ENCODE assay signal across 8 cellular contexts in genomic region chr17:68020451-68020779, GRCh38. TPM values are rescaled to one million over a fixed set of nuclear protein-coding genes. Genes with fewer than 3 reads are reported as not detected.
DNase-seq lines count a peak whose midpoint lies in the region; ATAC-seq, FAIRE-seq and TF ChIP-seq lines count a peak whose summit lies in the region.

No MANE protein-coding gene starts in this region.

- H3K4me3 ChIP-seq in iPS-11a (ENCODE audit: low read depth, low read length): peak overlapping the region; percentile 72

- no peak for ATAC-seq in activated naive CD4-positive, alpha-beta T cell treated with anti-CD3 and anti-CD28 coated beads, Interleukin-2, amount 50 U/mL, for 72 hours
- no peak for ATAC-seq in stimulated activated effector memory CD8-positive, alpha-beta T cell treated with anti-CD3 and anti-CD28 coated beads, Interleukin-12 subunit alpha, Interleukin-12 subunit beta, amount 100 ng/mL, for 72 hours
- no peak for ATAC-seq in HG02642 (IDR thresholded peaks at IDR 0.05; ENCODE audit: poor library complexity, unreplicated experiment)

- H3K27ac Mint-ChIP-seq in HFFc6: peak overlapping the region; percentile 59
- H3K27ac Mint-ChIP-seq in activated naive CD4-positive, alpha-beta T cell treated with anti-CD3 and anti-CD28 coated beads, Interleukin-2, amount 50 U/mL, for 72 hours: peak overlapping the region; percentile 99 to 100
- H3K27ac Mint-ChIP-seq in stimulated activated effector memory CD8-positive, alpha-beta T cell treated with anti-CD3 and anti-CD28 coated beads, Interleukin-12 subunit alpha, Interleukin-12 subunit beta, amount 100 ng/mL, for 72 hours: peak overlapping the region; percentile 100

- TF ChIP-seq CTCF in D721Med (IDR thresholded peaks at IDR 0.05; ENCODE audit: insufficient read depth, missing control alignments): no peak
- TF ChIP-seq CTCF in HFFc6 (IDR thresholded peaks at IDR 0.05): no peak

- H3K4me1 Mint-ChIP-seq in HFFc6 (ENCODE audit: low read depth): peaks cover 13% of the 10 kb centered on the region
- H3K4me1 Mint-ChIP-seq in stimulated activated effector memory CD8-positive, alpha-beta T cell treated with anti-CD3 and anti-CD28 coated beads, Interleukin-12 subunit alpha, Interleukin-12 subunit beta, amount 100 ng/mL, for 72 hours: peaks cover 15% of the 10 kb centered on the region

- peak; percentile 46 for DNase-seq in D721Med (ENCODE audit: insufficient read length, low spot score)
- no peak for DNase-seq in HFFc6
- peak in 1 of 2 donors; percentile 16 for DNase-seq in activated naive CD4-positive, alpha-beta T cell treated with anti-CD3 and anti-CD28 coated beads, Interleukin-2, amount 50 U/mL, for 72 hours (ENCODE audit: low spot score in 2 of 2)
- no peak for DNase-seq in stimulated activated effector memory CD8-positive, alpha-beta T cell treated with anti-CD3 and anti-CD28 coated beads, Interleukin-12 subunit alpha, Interleukin-12 subunit beta, amount 100 ng/mL, for 72 hours (ENCODE audit: low spot score in 2 of 2)
- no peak for DNase-seq in NCI-H748 (lab: John Stamatoyannopoulos, UW; ENCODE audit: unreplicated experiment)
- DNase-seq in activated CD4-positive, alpha-beta T cell treated with anti-CD3 and anti-CD28 coated beads for 48 hours: no peak

- FAIRE-seq in D721Med (lab: Jason Lieb, UNC): no peak

- H3K27me3 Mint-ChIP-seq in HFFc6 (ENCODE audit: insufficient read depth): peaks cover 8% of the 10 kb centered on the region

- no peaks in the 10 kb centered on the region for H3K36me3 Mint-ChIP-seq in HFFc6 (ENCODE audit: low read depth)
- peaks cover 0 to 7% of the 10 kb centered on the region in 2 donors for H3K36me3 Mint-ChIP-seq in activated naive CD4-positive, alpha-beta T cell treated with anti-CD3 and anti-CD28 coated beads, Interleukin-2, amount 50 U/mL, for 72 hours
- peaks cover 21% of the 10 kb centered on the region for H3K36me3 Mint-ChIP-seq in stimulated activated effector memory CD8-positive, alpha-beta T cell treated with anti-CD3 and anti-CD28 coated beads, Interleukin-12 subunit alpha, Interleukin-12 subunit beta, amount 100 ng/mL, for 72 hours

- no peaks in the 10 kb centered on the region for H3K9me3 Mint-ChIP-seq in HFFc6
- H3K9me3 Mint-ChIP-seq in activated naive CD4-positive, alpha-beta T cell treated with anti-CD3 and anti-CD28 coated beads, Interleukin-2, amount 50 U/mL, for 72 hours: no peaks in the 10 kb centered on the region
- H3K9me3 Mint-ChIP-seq in stimulated activated effector memory CD8-positive, alpha-beta T cell treated with anti-CD3 and anti-CD28 coated beads, Interleukin-12 subunit alpha, Interleukin-12 subunit beta, amount 100 ng/mL, for 72 hours: no peaks in the 10 kb centered on the region

- peak overlapping the region; percentile 84 for H3K4me3 Mint-ChIP-seq in HFFc6
- peak overlapping the region; percentile 83 for H3K4me3 Mint-ChIP-seq in stimulated activated effector memory CD8-positive, alpha-beta T cell treated with anti-CD3 and anti-CD28 coated beads, Interleukin-12 subunit alpha, Interleukin-12 subunit beta, amount 100 ng/mL, for 72 hours

RNA-seq across cellular contexts. Expression of gene KPNA2, which starts 15.1 kb away (rescaled TPM):
- 100 to 1,000 TPM; 152 to 296 (median 277) TPM for total RNA-seq in HFFc6 (2021; fragmentation: NEBNext Ultra II Directional; extraction: Animal tissue kit (Norgen Biotek cat#: 25700))
- 100 to 1,000 TPM; 150 to 274 TPM for total RNA-seq in activated naive CD4-positive, alpha-beta T cell treated with anti-CD3 and anti-CD28 coated beads, Interleukin-2, amount 50 U/mL, for 72 hours

RNA-seq across cellular contexts. Expression of gene C17orf58, which starts 24.1 kb away (rescaled TPM):
- 1 to 10 TPM; 5.4 to 6.6 (median 6.1) TPM for total RNA-seq in HFFc6 (2021; fragmentation: NEBNext Ultra II Directional; extraction: Animal tissue kit (Norgen Biotek cat#: 25700))
- total RNA-seq in activated naive CD4-positive, alpha-beta T cell treated with anti-CD3 and anti-CD28 coated beads, Interleukin-2, amount 50 U/mL, for 72 hours: 10 to 100 TPM; 12.6 to 17.6 TPM
